In genomic region chr7:94149776-94150545, GRCh38 we compare ENCODE assay signal across 2 cellular contexts.
TF ChIP-seq lines count a peak whose summit lies in the region.

No MANE protein-coding gene starts in this region.

TF ChIP-seq in IMR-90, 13 proteins besides CTCF, POLR2A, EP300 and RAD21:
- TF ChIP-seq BHLHE40 (IDR thresholded peaks at IDR 0.05; ENCODE audit: low read depth, low read length): no peak
- no peak for TF ChIP-seq SMC3 (IDR thresholded peaks at IDR 0.05; ENCODE audit: low read depth, low read length)
- TF ChIP-seq FOS (IDR thresholded peaks at IDR 0.05; ENCODE audit: low read depth, low read length): no peak
- no peak for TF ChIP-seq RFX5 (IDR thresholded peaks at IDR 0.05; ENCODE audit: low read depth, low read length)
TF ChIP-seq in IMR-90: peak in this region for 0.

TF ChIP-seq in endothelial cell of umbilical vein, 7 proteins besides CTCF, POLR2A, EP300 and RAD21:
- TF ChIP-seq GATA2 (IDR thresholded peaks at IDR 0.05; ENCODE audit: insufficient read depth, insufficient read length, low read depth, low read length): peak; percentile 76
- peak; percentile 13 for TF ChIP-seq POLR2AphosphoS5 (IDR thresholded peaks at IDR 0.05; ENCODE audit: insufficient read depth, low read depth, low read length)
- peak; percentile 91 for TF ChIP-seq FOS (IDR thresholded peaks at IDR 0.05; ENCODE audit: borderline replicate concordance, insufficient read depth, low read length)
- no peak for TF ChIP-seq MYC (IDR thresholded peaks at IDR 0.05; ENCODE audit: low read depth, low read length)
